In genomic region chr1:240878631-240879030, GRCh38 we compare ENCODE assay signal across 24 cellular contexts.
"Had no signal": no experiment of that assay in that cellular context is flagged by ENCODE, and none has a peak within 500 bp of the region (broad histone marks: within the 10 kb centered on the region; RNA-seq: fewer than 3 reads in every experiment).

No MANE protein-coding gene starts in this region.

- H3K27ac ChIP-seq: ascending aorta, breast epithelium, coronary artery, prostate gland, suprapubic skin, transverse colon, uterus had no signal

- H3K9me3 ChIP-seq: ascending aorta, prostate gland, transverse colon, uterus had no signal

- H3K4me3 ChIP-seq: ascending aorta, breast epithelium, coronary artery, prostate gland, suprapubic skin, transverse colon, uterus had no signal

- DNase-seq: activated B cell treated with CpG ODN at 0.5 μM for 24 hours; activated CD4-positive, alpha-beta memory T cell treated with anti-CD3 and anti-CD28 coated beads, Interleukin-2, amount 10 ng/mL, durations not matched to agents 7 days and 5 days; activated CD4-positive, alpha-beta T cell treated with anti-CD3 and anti-CD28 coated beads for 48 hours; activated CD8-positive, alpha-beta memory T cell treated with anti-CD3 and anti-CD28 coated beads, Interleukin-2, amount 10 ng/mL, durations not matched to agents 7 days and 5 days; activated naive CD4-positive, alpha-beta T cell treated with anti-CD3 and anti-CD28 coated beads, Interleukin-2, amount 10 ng/mL, durations not matched to agents 7 days and 5 days; activated naive CD8-positive, alpha-beta T cell treated with anti-CD3 and anti-CD28 coated beads, Interleukin-2, amount 50 U/mL, for 24 hours; activated T-cell treated with anti-CD3 and anti-CD28 coated beads, Interleukin-2, amount 50 U/mL, for 1 hour; effector CD4-positive, alpha-beta T cell; foreskin melanocyte; glutamatergic neuron; hypothalamus; right cardiac atrium; small intestine; stimulated activated CD4-positive, alpha-beta T cell treated with anti-CD3 and anti-CD28 coated beads, Interleukin-15, amount 100 ng/mL, for 24 hours; stimulated activated CD4-positive, alpha-beta T cell treated with anti-CD3 and anti-CD28 coated beads, Interleukin-2, amount 100 ng/mL, for 48 hours; T-cell; transverse colon; uterus had no signal

- H3K4me1 ChIP-seq: ascending aorta, breast epithelium, prostate gland, suprapubic skin, transverse colon, uterus had no signal

- H3K27me3 ChIP-seq: ascending aorta, breast epithelium, suprapubic skin, transverse colon, uterus had no signal

- H3K36me3 ChIP-seq: ascending aorta, breast epithelium, prostate gland, suprapubic skin, transverse colon, uterus had no signal

- ATAC-seq: activated CD8-positive, alpha-beta memory T cell treated with anti-CD3 and anti-CD28 coated beads, Interleukin-2, amount 10 ng/mL, durations not matched to agents 7 days and 5 days; activated naive CD8-positive, alpha-beta T cell treated with anti-CD3 and anti-CD28 coated beads, Interleukin-2, amount 50 U/mL, for 24 hours; esophagus mucosa; right cardiac atrium; T-cell had no signal
